Comparison of ENCODE assay signal across 1 cellular context in the genomic region with DNA sequence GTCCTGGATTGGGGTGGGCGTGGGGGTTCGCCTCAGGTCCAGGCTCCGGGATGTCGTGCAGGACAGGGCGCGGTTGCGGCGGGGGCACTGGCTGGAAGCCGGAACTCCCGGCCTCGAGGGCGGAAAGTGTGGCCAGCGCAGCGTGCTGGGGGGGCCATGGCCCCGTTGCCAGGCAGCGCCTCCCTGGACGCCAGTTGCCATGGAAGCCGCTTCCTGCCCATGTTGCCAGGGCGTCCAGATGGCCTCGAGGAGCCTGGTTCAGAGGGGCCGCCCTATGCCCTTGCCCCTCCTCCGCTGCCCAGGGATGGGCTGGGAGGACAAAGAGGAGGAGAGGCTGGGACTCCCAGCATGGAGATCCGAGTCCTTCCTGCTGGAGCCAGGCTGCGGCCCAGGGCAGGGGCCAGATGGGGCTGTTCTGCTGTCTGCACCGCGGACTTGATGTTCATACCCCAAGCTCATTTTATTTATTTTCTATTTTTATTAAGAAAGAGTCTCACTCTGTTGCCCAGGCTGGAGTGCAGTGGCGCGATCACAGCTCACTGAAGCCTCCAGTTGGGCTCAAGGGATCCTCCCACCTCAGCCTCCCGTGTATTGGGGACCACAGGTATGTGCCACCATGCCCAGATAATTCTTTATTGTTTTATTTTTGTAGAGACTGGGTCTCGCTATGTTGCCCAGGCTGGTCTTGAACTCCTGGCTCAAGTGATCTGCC.
TF ChIP-seq lines count a peak whose summit lies in the region.

No MANE protein-coding gene starts in this region.

TF ChIP-seq in K562, 482 proteins besides CTCF, POLR2A, EP300 and RAD21 (continued from another document):
- TF ChIP-seq, protein P1, sequence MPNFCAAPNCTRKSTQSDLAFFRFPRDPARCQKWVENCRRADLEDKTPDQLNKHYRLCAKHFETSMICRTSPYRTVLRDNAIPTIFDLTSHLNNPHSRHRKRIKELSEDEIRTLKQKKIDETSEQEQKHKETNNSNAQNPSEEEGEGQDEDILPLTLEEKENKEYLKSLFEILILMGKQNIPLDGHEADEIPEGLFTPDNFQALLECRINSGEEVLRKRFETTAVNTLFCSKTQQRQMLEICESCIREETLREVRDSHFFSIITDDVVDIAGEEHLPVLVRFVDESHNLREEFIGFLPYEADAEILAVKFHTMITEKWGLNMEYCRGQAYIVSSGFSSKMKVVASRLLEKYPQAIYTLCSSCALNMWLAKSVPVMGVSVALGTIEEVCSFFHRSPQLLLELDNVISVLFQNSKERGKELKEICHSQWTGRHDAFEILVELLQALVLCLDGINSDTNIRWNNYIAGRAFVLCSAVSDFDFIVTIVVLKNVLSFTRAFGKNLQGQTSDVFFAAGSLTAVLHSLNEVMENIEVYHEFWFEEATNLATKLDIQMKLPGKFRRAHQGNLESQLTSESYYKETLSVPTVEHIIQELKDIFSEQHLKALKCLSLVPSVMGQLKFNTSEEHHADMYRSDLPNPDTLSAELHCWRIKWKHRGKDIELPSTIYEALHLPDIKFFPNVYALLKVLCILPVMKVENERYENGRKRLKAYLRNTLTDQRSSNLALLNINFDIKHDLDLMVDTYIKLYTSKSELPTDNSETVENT (CRISPR knock-in tag; IDR thresholded peaks at IDR 0.05), result peak; percentile 34; the same call in 1 of the 2 replicates
- TF ChIP-seq FOXA3 (CRISPR knock-in tag; conservative IDR thresholded peaks at IDR 0.05 in 1 of 2, IDR thresholded peaks at IDR 0.05 in 1 of 2) (0 out of 4 replicates have a peak, but pooled peaks of 1 of the 2 experiments have one; percentile 48), BRCA1 (IDR thresholded peaks at IDR 0.05) (no peak), BRCA1 (CRISPR knock-in tag; IDR thresholded peaks at IDR 0.05) (0 out of 2 replicates have a peak, but pooled peaks have one; percentile 67), USF1 (CRISPR knock-in tag; IDR thresholded peaks at IDR 0.05) (peak; percentile 42; the same call in 1 of the 2 replicates)
- TF ChIP-seq, protein P2, sequence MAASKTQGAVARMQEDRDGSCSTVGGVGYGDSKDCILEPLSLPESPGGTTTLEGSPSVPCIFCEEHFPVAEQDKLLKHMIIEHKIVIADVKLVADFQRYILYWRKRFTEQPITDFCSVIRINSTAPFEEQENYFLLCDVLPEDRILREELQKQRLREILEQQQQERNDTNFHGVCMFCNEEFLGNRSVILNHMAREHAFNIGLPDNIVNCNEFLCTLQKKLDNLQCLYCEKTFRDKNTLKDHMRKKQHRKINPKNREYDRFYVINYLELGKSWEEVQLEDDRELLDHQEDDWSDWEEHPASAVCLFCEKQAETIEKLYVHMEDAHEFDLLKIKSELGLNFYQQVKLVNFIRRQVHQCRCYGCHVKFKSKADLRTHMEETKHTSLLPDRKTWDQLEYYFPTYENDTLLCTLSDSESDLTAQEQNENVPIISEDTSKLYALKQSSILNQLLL (CRISPR knock-in tag; IDR thresholded peaks at IDR 0.05; ENCODE audit: borderline replicate concordance), result no peak
- TF ChIP-seq, protein P3, sequence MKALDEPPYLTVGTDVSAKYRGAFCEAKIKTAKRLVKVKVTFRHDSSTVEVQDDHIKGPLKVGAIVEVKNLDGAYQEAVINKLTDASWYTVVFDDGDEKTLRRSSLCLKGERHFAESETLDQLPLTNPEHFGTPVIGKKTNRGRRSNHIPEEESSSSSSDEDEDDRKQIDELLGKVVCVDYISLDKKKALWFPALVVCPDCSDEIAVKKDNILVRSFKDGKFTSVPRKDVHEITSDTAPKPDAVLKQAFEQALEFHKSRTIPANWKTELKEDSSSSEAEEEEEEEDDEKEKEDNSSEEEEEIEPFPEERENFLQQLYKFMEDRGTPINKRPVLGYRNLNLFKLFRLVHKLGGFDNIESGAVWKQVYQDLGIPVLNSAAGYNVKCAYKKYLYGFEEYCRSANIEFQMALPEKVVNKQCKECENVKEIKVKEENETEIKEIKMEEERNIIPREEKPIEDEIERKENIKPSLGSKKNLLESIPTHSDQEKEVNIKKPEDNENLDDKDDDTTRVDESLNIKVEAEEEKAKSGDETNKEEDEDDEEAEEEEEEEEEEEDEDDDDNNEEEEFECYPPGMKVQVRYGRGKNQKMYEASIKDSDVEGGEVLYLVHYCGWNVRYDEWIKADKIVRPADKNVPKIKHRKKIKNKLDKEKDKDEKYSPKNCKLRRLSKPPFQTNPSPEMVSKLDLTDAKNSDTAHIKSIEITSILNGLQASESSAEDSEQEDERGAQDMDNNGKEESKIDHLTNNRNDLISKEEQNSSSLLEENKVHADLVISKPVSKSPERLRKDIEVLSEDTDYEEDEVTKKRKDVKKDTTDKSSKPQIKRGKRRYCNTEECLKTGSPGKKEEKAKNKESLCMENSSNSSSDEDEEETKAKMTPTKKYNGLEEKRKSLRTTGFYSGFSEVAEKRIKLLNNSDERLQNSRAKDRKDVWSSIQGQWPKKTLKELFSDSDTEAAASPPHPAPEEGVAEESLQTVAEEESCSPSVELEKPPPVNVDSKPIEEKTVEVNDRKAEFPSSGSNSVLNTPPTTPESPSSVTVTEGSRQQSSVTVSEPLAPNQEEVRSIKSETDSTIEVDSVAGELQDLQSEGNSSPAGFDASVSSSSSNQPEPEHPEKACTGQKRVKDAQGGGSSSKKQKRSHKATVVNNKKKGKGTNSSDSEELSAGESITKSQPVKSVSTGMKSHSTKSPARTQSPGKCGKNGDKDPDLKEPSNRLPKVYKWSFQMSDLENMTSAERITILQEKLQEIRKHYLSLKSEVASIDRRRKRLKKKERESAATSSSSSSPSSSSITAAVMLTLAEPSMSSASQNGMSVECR (CRISPR knock-in tag; IDR thresholded peaks at IDR 0.05), result peak; percentile 30; the same call in 1 of the 2 replicates
